Comparison of ENCODE assay signal across 8 cellular contexts in genomic region chr10:97498076-97498840, GRCh38. TPM values are rescaled to one million over a fixed set of nuclear protein-coding genes. Genes with fewer than 3 reads are reported as not detected.
DNase-seq lines count a peak whose midpoint lies in the region; ATAC-seq, FAIRE-seq and TF ChIP-seq lines count a peak whose summit lies in the region.

MMS19 (minus strand) TSS chr10:97498422; CDS start chr10:97498384, 38 bp downstream.

- intact Hi-C loops in HepG2 (cut with micrococcal nuclease; ENCODE audit: unreplicated experiment): loop anchor here (2.0 kb wide), 1 partner anchor 55 kb away; no protein-coding TSS in a partner anchor

- ATAC-seq in GM19351 (IDR thresholded peaks at IDR 0.05; ENCODE audit: unreplicated experiment) (peak; percentile 90), HG03521 (IDR thresholded peaks at IDR 0.05; ENCODE audit: unreplicated experiment) (peak; percentile 90), HepG2 (peak; percentile 76)

- peak; percentile 72 for FAIRE-seq in HepG2 (lab: Jason Lieb, UNC)

- H3K4me1 ChIP-seq in BLaER1 treated with 17β-estradiol and CSF1 and Interleukin-3, amounts not matched to agents 10 nM and 100 nM: peaks cover 52 to 74% (median 55%) of the 10 kb centered on the region in 10 experiments
- peaks cover 61% of the 10 kb centered on the region for H3K4me1 ChIP-seq in HepG2 (ENCODE audit: insufficient read depth, low read length)

- POLR2A ChIA-PET in HepG2 (lab: Yijun Ruan, JAX): interaction anchor here (0.7 to 1.7 kb wide), 11 partner anchors 10 to 189 kb away, joined by 3 to 5 read pairs (median 4); partner anchors contain the start of gene AVPI1

- no peak for TF ChIP-seq CTCF in HepG2 (CRISPR knock-in tag; IDR thresholded peaks at IDR 0.05)

- peaks cover 31 to 76% (median 64%) of the 10 kb centered on the region in 11 experiments; a peak in 20 of 22 replicates for H4K20me1 ChIP-seq in BLaER1 treated with 17β-estradiol and CSF1 and Interleukin-3, amounts not matched to agents 10 nM and 100 nM
- H4K20me1 ChIP-seq in HepG2 (ENCODE audit: insufficient read depth, low read length): peaks cover 24% of the 10 kb centered on the region

- 0 out of 22 replicates have a peak, but pooled peaks cover 0 to under 1% (median 0%) of the 10 kb centered on the region in 11 experiments for H3K9me3 ChIP-seq in BLaER1 treated with 17β-estradiol and CSF1 and Interleukin-3, amounts not matched to agents 10 nM and 100 nM (replicated peaks in 1 of 11)
- H3K9me3 ChIP-seq in HepG2 (ENCODE audit: low read length): no peaks in the 10 kb centered on the region

- peak within 1 kb of the TSS; percentile 72 to 93 (median 89) for H3K27ac ChIP-seq in BLaER1 treated with 17β-estradiol and CSF1 and Interleukin-3, amounts not matched to agents 10 nM and 100 nM
- H3K27ac ChIP-seq in HepG2 (ENCODE audit: extremely low read length, insufficient read depth, low read length): peak within 1 kb of the TSS; percentile 90

- peak within 1 kb of the TSS; percentile 84 to 98 (median 92) for H3K4me3 ChIP-seq in BLaER1 treated with 17β-estradiol and CSF1 and Interleukin-3, amounts not matched to agents 10 nM and 100 nM
- H3K4me3 ChIP-seq in HepG2 (replicated peaks in 1 of 3; ENCODE audit: insufficient read depth in 1 of 3, low read depth in 2 of 3, low read length in 3 of 3): peak within 1 kb of the TSS; percentile 67 to 90 (median 89)

- peaks cover 52% of the 10 kb centered on the region for H3K79me2 ChIP-seq in HepG2 (ENCODE audit: insufficient read depth, low read length)

- CTCF ChIA-PET in HepG2 (lab: Yijun Ruan, JAX; ENCODE audit: low intra/inter-chr PET ratio, low total read pairs): no interaction called here

- H3K36me3 ChIP-seq in BLaER1 treated with 17β-estradiol and CSF1 and Interleukin-3, amounts not matched to agents 10 nM and 100 nM: peaks cover 2 to 19% (median 12%) of the 10 kb centered on the region in 11 experiments; a peak in 19 of 22 replicates
- H3K36me3 ChIP-seq in HepG2 (replicated peaks in 1 of 2; ENCODE audit: control insufficient read depth in 1 of 2, insufficient read depth in 2 of 2, low read length in 2 of 2): peaks cover 2 to 4% of the 10 kb centered on the region in 2 experiments; a peak in 3 of 5 replicates

- H2AFZ ChIP-seq in HepG2 (ENCODE audit: low read length): no peak within 1 kb of the TSS

- peak within 1 kb of the TSS; percentile 84 to 100 (median 98) for H3K4me2 ChIP-seq in BLaER1 treated with 17β-estradiol and CSF1 and Interleukin-3, amounts not matched to agents 10 nM and 100 nM
- peak within 1 kb of the TSS; percentile 91 for H3K4me2 ChIP-seq in HepG2 (ENCODE audit: low read depth, low read length)

- DNase-seq in NCI-H748 (lab: John Stamatoyannopoulos, UW; ENCODE audit: unreplicated experiment) (peak; percentile 97), dedifferentiated amniotic fluid mesenchymal stem cell (ENCODE audit: extremely low spot score) (peak; percentile 98), HepG2 (ENCODE audit: low spot score) (peak; percentile 93)
- DNase-seq in activated CD4-positive, alpha-beta T cell treated with anti-CD3 and anti-CD28 coated beads, Interleukin-2, amount 50 U/mL, for 1 hour: peak; percentile 99
- DNase-seq in stimulated activated CD4-positive, alpha-beta T cell treated with anti-CD3 and anti-CD28 coated beads, Interleukin-4, amount 100 ng/mL, for 1 hour: peak; percentile 100

- peak; percentile 49 to 88; a peak in 3 of 4 replicates for TF ChIP-seq POLR2A in HepG2 (IDR thresholded peaks at IDR 0.05; ENCODE audit: insufficient read depth in 1 of 2, low read depth in 2 of 2, low read length in 2 of 2)

- no peak for TF ChIP-seq RAD21 in HepG2 (CRISPR knock-in tag; IDR thresholded peaks at IDR 0.05)

- peaks cover 14 to 39% (median 37%) of the 10 kb centered on the region in 11 experiments for H3K27me3 ChIP-seq in BLaER1 treated with 17β-estradiol and CSF1 and Interleukin-3, amounts not matched to agents 10 nM and 100 nM
- H3K27me3 ChIP-seq in HepG2 (ENCODE audit: control insufficient read depth in 1 of 2, insufficient read depth in 2 of 2, low read length in 2 of 2): no peaks in the 10 kb centered on the region; a peak in 1 of 5 replicates

- in situ Hi-C loops in HepG2 (cut with HindIII; ENCODE audit: extremely low pct_ligation_motif_present, low pct_unique_long_range_greater_than_20kb): no loop called here

- H3K9ac ChIP-seq in BLaER1 treated with 17β-estradiol and CSF1 and Interleukin-3, amounts not matched to agents 10 nM and 100 nM: peak within 1 kb of the TSS; percentile 81 to 93 (median 91)
- H3K9ac ChIP-seq in HepG2 (ENCODE audit: insufficient read depth, low read depth, low read length): peak within 1 kb of the TSS; percentile 92

- TSS peak; percentile 65 for BruUV-seq in HepG2 (replicated peaks; lab: Mats Ljungman, UMichigan)

- under 1% methylated on average over 23 of the region's 73 CpGs for WGBS in HepG2 (ENCODE audit: low lambda C conversion rate)

- TF ChIP-seq EP300 in HepG2 (IDR thresholded peaks at IDR 0.05; ENCODE audit: low read depth in 2 of 2, low read length in 2 of 2) (no peak), HepG2 (CRISPR knock-in tag; IDR thresholded peaks at IDR 0.05; ENCODE audit: borderline replicate concordance) (peak; percentile 41; the same call in 1 of the 2 replicates)

TF ChIP-seq in HepG2, 621 proteins besides CTCF, POLR2A, EP300 and RAD21 (continues in another document):
- TF ChIP-seq MEIS2 (CRISPR knock-in tag; IDR thresholded peaks at IDR 0.05): no peak
- no peak for TF ChIP-seq HMGA1 (CRISPR knock-in tag; conservative IDR thresholded peaks at IDR 0.05)
- peak; percentile 95 for TF ChIP-seq PHF8 (CRISPR knock-in tag; IDR thresholded peaks at IDR 0.05)
- no peak for TF ChIP-seq ARID3A (IDR thresholded peaks at IDR 0.05; ENCODE audit: low read depth, low read length)
- no peak for TF ChIP-seq CENPT (CRISPR knock-in tag; IDR thresholded peaks at IDR 0.05; ENCODE audit: low read depth)
- no peak for TF ChIP-seq KLF15 (CRISPR knock-in tag; IDR thresholded peaks at IDR 0.05; ENCODE audit: borderline replicate concordance)
- no peak for TF ChIP-seq STAT6 (CRISPR knock-in tag; IDR thresholded peaks at IDR 0.05; ENCODE audit: borderline replicate concordance)
- TF ChIP-seq ZBTB3 (CRISPR knock-in tag; IDR thresholded peaks at IDR 0.05; ENCODE audit: borderline replicate concordance, low read depth): peak; percentile 75; the same call in 1 of the 2 replicates
- TF ChIP-seq AHR (CRISPR knock-in tag; IDR thresholded peaks at IDR 0.05): no peak
- no peak for TF ChIP-seq ZNF232 (CRISPR knock-in tag; IDR thresholded peaks at IDR 0.05; ENCODE audit: borderline replicate concordance)

RNA-seq across cellular contexts. Expression of gene MMS19, which starts in this region (rescaled TPM):
- total RNA-seq in HepG2 (2016; rRNA removed; fragmentation: Illumina TruSeq; extraction: Trizol): 76.4 and 95.9 TPM in 2 replicates
- 27.5 and 31.1 TPM in 2 replicates for total RNA-seq in HepG2 (2016; cell fraction: cytosol; rRNA removed; fragmentation: Illumina TruSeq; extraction: Trizol; ENCODE audit: low read depth)
- total RNA-seq in HepG2 (2016; cell fraction: insoluble cytoplasmic fraction; rRNA removed; fragmentation: Illumina TruSeq; extraction: Trizol): 79.3 and 88.8 TPM in 2 replicates
- total RNA-seq in HepG2 (2016; cell fraction: membrane; rRNA removed; fragmentation: Illumina TruSeq; extraction: Trizol): 38.8 and 43.6 TPM in 2 replicates
- 62.7 and 83.1 TPM in 2 replicates for total RNA-seq in HepG2 (2016; cell fraction: nucleus; rRNA removed; fragmentation: Illumina TruSeq; extraction: Trizol)
- polyA plus RNA-seq in HepG2 (2011; rRNA removed): 106 and 107 TPM in 2 replicates
- polyA plus RNA-seq in HepG2 (2011; cell fraction: cytosol; rRNA removed): 89.6 and 111 TPM in 2 replicates
- polyA plus RNA-seq in HepG2 (2011; cell fraction: nucleus; rRNA removed): 266 and 333 TPM in 2 replicates
- 58.1 and 64.4 TPM in 2 replicates for polyA plus RNA-seq in HepG2 (2012)
- polyA plus RNA-seq in HepG2 (2016; cell fraction: cytosol; fragmentation: Illumina TruSeq; extraction: Trizol; ENCODE audit: low read depth): 12.2 and 14.0 TPM in 2 replicates
- polyA plus RNA-seq in HepG2 (2016; cell fraction: insoluble cytoplasmic fraction; fragmentation: Illumina TruSeq; extraction: Trizol; ENCODE audit: low read depth): 75.8 and 88.6 TPM in 2 replicates
- polyA plus RNA-seq in HepG2 (2016; cell fraction: membrane; fragmentation: Illumina TruSeq; extraction: Trizol; ENCODE audit: low read depth): 26.7 and 29.6 TPM in 2 replicates
- polyA plus RNA-seq in HepG2 (2016; cell fraction: nucleus; fragmentation: Illumina TruSeq; extraction: Trizol; ENCODE audit: insufficient read depth, low read depth): 128 and 129 TPM in 2 replicates
- 188 and 392 TPM in 2 replicates for polyA minus RNA-seq in HepG2 (2011; rRNA and poly(A)+ RNA removed; ENCODE audit: low replicate concordance)
- 76.6 and 90.0 TPM in 2 replicates for polyA minus RNA-seq in HepG2 (2011; cell fraction: cytosol; rRNA and poly(A)+ RNA removed)
- 109 and 123 TPM in 2 replicates for polyA minus RNA-seq in HepG2 (2011; cell fraction: nucleus; rRNA and poly(A)+ RNA removed)

Comparison
In these comparisons a context has a peak if more than half of its experiments do, and no peak if none do; other contexts are left out.
1. Peak in every context shown above with its lines: DNase-seq, ATAC-seq, H3K4me3 ChIP-seq and H3K27ac ChIP-seq.